19 cellular contexts compared by ENCODE assay signal in the genomic region with DNA sequence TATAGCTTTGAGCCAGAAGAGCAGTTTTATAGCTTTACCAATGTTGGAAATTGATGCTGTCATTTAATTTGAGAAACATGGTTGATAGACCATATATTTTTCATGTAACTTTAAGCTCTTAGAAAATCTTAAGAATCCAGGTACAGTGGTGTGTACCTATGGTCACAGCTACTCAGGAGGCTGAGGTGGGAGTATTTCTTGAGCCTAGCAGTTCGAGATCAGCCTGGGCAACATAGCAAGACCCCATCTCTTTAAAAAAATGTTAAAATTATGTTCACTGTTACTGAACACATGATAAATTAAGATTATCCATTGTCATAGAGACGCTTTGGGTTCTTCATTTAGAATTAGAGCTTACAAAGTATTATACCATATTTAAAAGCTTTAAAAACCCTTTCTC. TPM values are rescaled to one million over a fixed set of nuclear protein-coding genes. Genes with fewer than 3 reads are reported as not detected.
DNase-seq lines count a peak whose midpoint lies in the region; ATAC-seq and TF ChIP-seq lines count a peak whose summit lies in the region.
"Had no signal": no experiment of that assay in that cellular context is flagged by ENCODE, and none has a peak within 500 bp of the region (broad histone marks: within the 10 kb centered on the region; RNA-seq: fewer than 3 reads in every experiment).

No MANE protein-coding gene starts in this region.

- H3K4me1 Mint-ChIP-seq in MCF 10A (ENCODE audit: insufficient read depth, unreplicated experiment) = peaks cover 25% of the 10 kb centered on the region
- H3K4me1 Mint-ChIP-seq in WTC11 = peaks cover 8% of the 10 kb centered on the region

- no peak for DNase-seq in MCF 10A (ENCODE audit: unreplicated experiment)
- DNase-seq in mammary epithelial cell = no peak
- no peak for DNase-seq in WTC11 (ENCODE audit: low spot score)
- DNase-seq in dedifferentiated amniotic fluid mesenchymal stem cell (ENCODE audit: extremely low spot score) = no peak
- no peak for DNase-seq in stimulated activated CD4-positive, alpha-beta T cell treated with anti-CD3 and anti-CD28 coated beads, Interleukin-2, amount 100 ng/mL, for 48 hours
- DNase-seq in effector CD8-positive, alpha-beta T cell (lab: John Stamatoyannopoulos, UW) = no peak
- DNase-seq: CD4-positive, alpha-beta T cell; CD8-positive, alpha-beta memory T cell; DMS 273 treated with DMSO at 0.1 percent for 48 hours; DMS79 treated with DMSO at 0.1 percent for 48 hours; GF-D8; GOT3; H7; HCEC 1CT had no signal

- CTCF ChIA-PET in MCF 10A (lab: Yijun Ruan, JAX) (interaction anchor here (0.6 to 1.8 kb wide), 4 partner anchors 8 to 178 kb away, joined by 3 to 18 read pairs (median 3); no protein-coding TSS in a partner anchor), mammary epithelial cell (lab: Charles Lee; ENCODE audit: low non-redundant PET) (no interaction called here), HEK293 (lab: Yijun Ruan, JAX) (interaction anchor here (0.7 to 1.5 kb wide), 3 partner anchors 293 to 373 kb away, joined by 3 to 4 read pairs (median 3); no protein-coding TSS in a partner anchor), WTC11 (lab: Charles Lee) (no interaction called here)

- H3K27me3 Mint-ChIP-seq in MCF 10A (ENCODE audit: insufficient read depth, unreplicated experiment) = no peaks in the 10 kb centered on the region
- no peaks in the 10 kb centered on the region for H3K27me3 Mint-ChIP-seq in WTC11 (ENCODE audit: low read depth)
- H3K27me3 Mint-ChIP-seq: B cell; CD4-positive, alpha-beta T cell; CD8-positive, alpha-beta memory T cell had no signal

- intact Hi-C loops in MCF 10A (cut with micrococcal nuclease) (no loop called here), mammary epithelial cell (cut with micrococcal nuclease) (no loop called here)

- 95% methylated on average over 2 of the region's 2 CpGs for WGBS in mammary epithelial cell (ENCODE audit: low coverage, missing lambda C conversion rate)

- no peak overlapping the region for H3K9ac ChIP-seq in mammary epithelial cell (ENCODE audit: insufficient read depth, low read length)
- H3K9ac ChIP-seq: BLaER1 had no signal

- H3K4me1 ChIP-seq in mammary epithelial cell (ENCODE audit: insufficient read depth, low read length) (peaks cover 3% of the 10 kb centered on the region), HEK293 (ENCODE audit: control insufficient read depth, insufficient read depth, low read length) (peaks cover 7% of the 10 kb centered on the region; the same call in 1 of the 2 replicates)

- no peak overlapping the region for H3K4me3 ChIP-seq in mammary epithelial cell (replicated peaks in 1 of 3; ENCODE audit: insufficient read depth in 1 of 3, low read depth in 2 of 3, low read length in 3 of 3)
- no peak overlapping the region for H3K4me3 ChIP-seq in HEK293 (ENCODE audit: low read depth, low read length)
- H3K4me3 ChIP-seq: BLaER1 had no signal

- in situ Hi-C loops in mammary epithelial cell (cut with MboI; ENCODE audit: low sequenced_read_pairs in 2 of 2) = no loop called here

- dilution Hi-C loops in mammary epithelial cell (cut with HindIII; ENCODE audit: low sequenced_read_pairs) = no loop called here

- no peak for ATAC-seq in WTC11

- TF ChIP-seq CTCF in MCF 10A (IDR thresholded peaks at IDR 0.05; ENCODE audit: unreplicated experiment) (no peak), mammary epithelial cell (conservative IDR thresholded peaks at IDR 0.05 in 1 of 2, IDR thresholded peaks at IDR 0.05 in 1 of 2; ENCODE audit: extremely low read depth in 1 of 2, insufficient read depth in 1 of 2, low read depth in 1 of 2, low read length in 2 of 2) (no peak), HEK293 (tag by site-specific recombination; IDR thresholded peaks at IDR 0.05) (no peak), WTC11 (IDR thresholded peaks at IDR 0.05) (no peak)

- POLR2A ChIA-PET in MCF 10A (lab: Yijun Ruan, JAX) (interaction anchor here (0.7 to 7.6 kb wide), 2 partner anchors 8 to 12 kb away, joined by 4 to 58 read pairs; no protein-coding TSS in a partner anchor), HEK293 (lab: Yijun Ruan, JAX) (interaction anchor here (0.9 kb wide), 1 partner anchor 18 kb away, joined by 3 read pairs; no protein-coding TSS in a partner anchor), WTC11 (lab: Charles Lee) (no interaction called here)

- H3K36me3 ChIP-seq in mammary epithelial cell (ENCODE audit: insufficient read depth, low read length) = no peaks in the 10 kb centered on the region
- no peaks in the 10 kb centered on the region for H3K36me3 ChIP-seq in HEK293 (ENCODE audit: control insufficient read depth in 2 of 2, insufficient read depth in 1 of 2, low read length in 2 of 2)
- H3K36me3 ChIP-seq: BLaER1 had no signal

- H2AFZ ChIP-seq in mammary epithelial cell (ENCODE audit: low read depth, low read length) = no peak overlapping the region

- H3K36me3 Mint-ChIP-seq in MCF 10A (ENCODE audit: insufficient read depth, unreplicated experiment) (peaks cover 6% of the 10 kb centered on the region), WTC11 (no peaks in the 10 kb centered on the region)
- H3K36me3 Mint-ChIP-seq: CD14-positive monocyte; CD8-positive, alpha-beta memory T cell had no signal

- H3K79me2 ChIP-seq in mammary epithelial cell (ENCODE audit: insufficient read depth, low read length) = peaks cover 89% of the 10 kb centered on the region

- H3K27me3 ChIP-seq in mammary epithelial cell (ENCODE audit: insufficient read depth, low read length) = no peaks in the 10 kb centered on the region
- H3K27me3 ChIP-seq: BLaER1 had no signal

- no peak overlapping the region for H3K27ac ChIP-seq in mammary epithelial cell (ENCODE audit: insufficient read depth, low read depth, low read length)
- no peak overlapping the region for H3K27ac ChIP-seq in HEK293 (ENCODE audit: extremely low read depth, low read depth, low read length)
- H3K27ac ChIP-seq: 22Rv1, BLaER1 had no signal

- H3K27ac Mint-ChIP-seq in MCF 10A (ENCODE audit: low read depth, unreplicated experiment) (peak overlapping the region; percentile 23), WTC11 (no peak overlapping the region)
- H3K27ac Mint-ChIP-seq: B cell; CD14-positive monocyte; CD4-positive, alpha-beta T cell had no signal

- H3K9me3 ChIP-seq in mammary epithelial cell (replicated peaks; ENCODE audit: insufficient read depth, low read length) (no peaks in the 10 kb centered on the region), HEK293 (ENCODE audit: control insufficient read depth, insufficient read depth, low read depth, low read length) (no peaks in the 10 kb centered on the region)
- H3K9me3 ChIP-seq: BLaER1 had no signal

- BruUV-seq in MCF 10A (replicated peaks; lab: Mats Ljungman, UMichigan) (no TSS peak), mammary epithelial cell (replicated peaks; lab: Mats Ljungman, UMichigan) (no TSS peak)

- no peaks in the 10 kb centered on the region for H3K9me3 Mint-ChIP-seq in MCF 10A (ENCODE audit: unreplicated experiment)
- no peaks in the 10 kb centered on the region for H3K9me3 Mint-ChIP-seq in WTC11
- H3K9me3 Mint-ChIP-seq: CD14-positive monocyte; CD4-positive, alpha-beta T cell; CD8-positive, alpha-beta memory T cell had no signal

- no peaks in the 10 kb centered on the region for H4K20me1 ChIP-seq in mammary epithelial cell (ENCODE audit: insufficient read depth, low read length)

- H3K4me3 Mint-ChIP-seq in MCF 10A (ENCODE audit: unreplicated experiment) (no peak overlapping the region), WTC11 (no peak overlapping the region)
- H3K4me3 Mint-ChIP-seq: B cell; CD14-positive monocyte; CD4-positive, alpha-beta T cell; CD8-positive, alpha-beta memory T cell had no signal

- H3K4me2 ChIP-seq in mammary epithelial cell (ENCODE audit: insufficient read depth, low read depth, low read length) = no peak overlapping the region
- H3K4me2 ChIP-seq: BLaER1 had no signal

TF ChIP-seq in HEK293, 187 proteins besides CTCF, POLR2A, EP300 and RAD21:
- TF ChIP-seq, protein P1, sequence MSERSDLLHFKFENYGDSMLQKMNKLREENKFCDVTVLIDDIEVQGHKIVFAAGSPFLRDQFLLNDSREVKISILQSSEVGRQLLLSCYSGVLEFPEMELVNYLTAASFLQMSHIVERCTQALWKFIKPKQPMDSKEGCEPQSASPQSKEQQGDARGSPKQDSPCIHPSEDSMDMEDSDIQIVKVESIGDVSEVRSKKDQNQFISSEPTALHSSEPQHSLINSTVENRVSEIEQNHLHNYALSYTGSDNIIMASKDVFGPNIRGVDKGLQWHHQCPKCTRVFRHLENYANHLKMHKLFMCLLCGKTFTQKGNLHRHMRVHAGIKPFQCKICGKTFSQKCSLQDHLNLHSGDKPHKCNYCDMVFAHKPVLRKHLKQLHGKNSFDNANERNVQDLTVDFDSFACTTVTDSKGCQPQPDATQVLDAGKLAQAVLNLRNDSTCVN (tag by site-specific recombination; optimal IDR thresholded peaks at IDR 0.05) = no peak
- TF ChIP-seq ZNF121 (tag by site-specific recombination; IDR thresholded peaks at IDR 0.05) (peak; percentile 63; the same call in 1 of the 2 replicates), WT1 (tag by site-specific recombination; IDR thresholded peaks at IDR 0.05) (no peak)
TF ChIP-seq in HEK293: peak in this region for 1.

TF ChIP-seq in WTC11, 78 proteins besides CTCF, POLR2A, EP300 and RAD21:
- TF ChIP-seq, protein P2, sequence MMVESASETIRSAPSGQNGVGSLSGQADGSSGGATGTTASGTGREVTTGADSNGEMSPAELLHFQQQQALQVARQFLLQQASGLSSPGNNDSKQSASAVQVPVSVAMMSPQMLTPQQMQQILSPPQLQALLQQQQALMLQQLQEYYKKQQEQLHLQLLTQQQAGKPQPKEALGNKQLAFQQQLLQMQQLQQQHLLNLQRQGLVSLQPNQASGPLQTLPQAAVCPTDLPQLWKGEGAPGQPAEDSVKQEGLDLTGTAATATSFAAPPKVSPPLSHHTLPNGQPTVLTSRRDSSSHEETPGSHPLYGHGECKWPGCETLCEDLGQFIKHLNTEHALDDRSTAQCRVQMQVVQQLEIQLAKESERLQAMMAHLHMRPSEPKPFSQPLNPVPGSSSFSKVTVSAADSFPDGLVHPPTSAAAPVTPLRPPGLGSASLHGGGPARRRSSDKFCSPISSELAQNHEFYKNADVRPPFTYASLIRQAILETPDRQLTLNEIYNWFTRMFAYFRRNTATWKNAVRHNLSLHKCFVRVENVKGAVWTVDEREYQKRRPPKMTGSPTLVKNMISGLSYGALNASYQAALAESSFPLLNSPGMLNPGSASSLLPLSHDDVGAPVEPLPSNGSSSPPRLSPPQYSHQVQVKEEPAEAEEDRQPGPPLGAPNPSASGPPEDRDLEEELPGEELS (CRISPR knock-in tag; IDR thresholded peaks at IDR 0.05) = no peak
- peak; percentile 71; the same call in 1 of the 2 replicates for TF ChIP-seq ZNF121 (CRISPR knock-in tag; IDR thresholded peaks at IDR 0.05)

RNA-seq across cellular contexts. Expression of a gene that starts 18.2 kb away (rescaled TPM):
- total RNA-seq in MCF 10A (2022) = 51.8 and 69.0 TPM in 2 replicates
- 10 to 100 TPM; 80.4 to 81.8 TPM for total RNA-seq in mammary epithelial cell
- polyA plus RNA-seq in mammary epithelial cell = 62.1 TPM
- 28.5 TPM for polyA minus RNA-seq in mammary epithelial cell
- total RNA-seq in WTC11 (2021) = 18.5 to 23.2 TPM (median 21.2 TPM) in 3 replicates

Comparison
In these comparisons a context has a peak if more than half of its experiments do, and no peak if none do; other contexts are left out.
1. CTCF ChIA-PET loops: an anchor here in MCF 10A (0.6 to 1.8 kb wide) and HEK293 (0.7 to 1.5 kb wide); none called in mammary epithelial cell and WTC11.